32 cellular contexts compared by ENCODE assay signal in the genomic region with DNA sequence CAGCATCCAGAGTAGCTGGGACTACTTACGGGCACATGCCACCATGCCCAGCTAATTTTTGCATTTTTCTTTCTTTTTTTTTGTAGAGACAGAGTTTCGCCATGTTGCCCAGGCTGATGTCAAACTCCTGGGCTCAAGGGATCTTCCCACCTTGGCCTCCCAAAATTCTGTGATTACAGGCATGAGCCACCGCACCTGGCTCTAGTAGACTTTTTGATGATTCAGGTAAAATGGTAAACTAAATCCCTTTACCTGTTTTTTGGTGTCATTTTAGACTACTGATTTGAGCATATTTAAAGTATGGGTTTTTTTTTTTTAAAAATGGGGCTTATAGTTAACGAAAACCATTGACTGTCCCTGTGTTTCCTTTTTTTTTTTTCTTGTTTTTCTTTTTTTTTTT. TPM values are rescaled to one million over a fixed set of nuclear protein-coding genes. Genes with fewer than 3 reads are reported as not detected.
"Had no signal": no experiment of that assay in that cellular context is flagged by ENCODE, and none has a peak within 500 bp of the region (broad histone marks: within the 10 kb centered on the region; RNA-seq: fewer than 3 reads in every experiment).

No MANE protein-coding gene starts in this region.

- H3K9me3 ChIP-seq: ascending aorta had no signal

- H3K27me3 ChIP-seq: ascending aorta, cardiac muscle cell had no signal

- FAIRE-seq: bronchial epithelial cell, TTC549 had no signal

- H3K4me3 ChIP-seq: ascending aorta, cardiac muscle cell had no signal

- H3K27ac ChIP-seq: ascending aorta, cardiac muscle cell, VCaP had no signal

- DNase-seq: activated B cell treated with CpG ODN at 0.5 μM for 24 hours; activated CD4-positive, alpha-beta memory T cell treated with anti-CD3 and anti-CD28 coated beads for 36 hours; activated CD4-positive, alpha-beta T cell treated with anti-CD3 and anti-CD28 coated beads for 4 hours; activated CD4-positive, alpha-beta T cell treated with anti-CD3 and anti-CD28 coated beads, Interleukin-2, amount 10 ng/mL, durations not matched to agents 24 days and 14 days; activated CD4-positive, alpha-beta T cell treated with anti-CD3 and anti-CD28 coated beads, Interleukin-2, amount 50 U/mL, for 1 hour; activated CD4-positive, alpha-beta T cell treated with anti-CD3 and anti-CD28 coated beads, Interleukin-2, amount 50 U/mL, for 4 hours; activated CD4-positive, CD25-positive, alpha-beta regulatory T cell treated with anti-CD3 and anti-CD28 coated beads, Interleukin-2, amount 50 U/mL, for 72 hours; activated CD8-positive, alpha-beta memory T cell treated with anti-CD3 and anti-CD28 coated beads, Interleukin-2, amount 50 U/mL, for 4 hours; activated CD8-positive, alpha-beta T cell treated with anti-CD3 and anti-CD28 coated beads for 36 hours; activated effector memory CD4-positive, alpha-beta T cell treated with anti-CD3 and anti-CD28 coated beads, Interleukin-2, amount 50 U/mL, for 16 hours; activated gamma-delta T cell treated with Interleukin-2 at 50 U/mL for 16 hours; activated naive CD4-positive, alpha-beta T cell; activated naive CD4-positive, alpha-beta T cell treated with anti-CD3 and anti-CD28 coated beads, Interleukin-2, amount 10 ng/mL, durations not matched to agents 7 days and 5 days; activated naive CD8-positive, alpha-beta T cell treated with anti-CD3 and anti-CD28 coated beads, Interleukin-2, amount 10 ng/mL, durations not matched to agents 7 days and 5 days; activated naive CD8-positive, alpha-beta T cell treated with anti-CD3 and anti-CD28 coated beads, Interleukin-2, amount 50 U/mL, for 24 hours; activated T-cell treated with anti-CD3 and anti-CD28 coated beads for 4 hours; activated T-cell treated with anti-CD3 and anti-CD28 coated beads, Interleukin-2, amount 50 U/mL, for 1 hour; activated T-cell treated with anti-CD3 and anti-CD28 coated beads, Interleukin-2, amount 50 U/mL, for 4 hours; activated T-cell treated with anti-CD3 and anti-CD28 coated beads, Interleukin-2, amount 50 U/mL, for 72 hours; amygdala; anterior cingulate cortex; caudate nucleus; cerebellar nuclear complex; T-helper 1 cell; T-helper 2 cell; T-helper 9 cell had no signal

- ATAC-seq: activated CD8-positive, alpha-beta T cell treated with anti-CD3 and anti-CD28 coated beads for 36 hours; activated naive CD8-positive, alpha-beta T cell treated with anti-CD3 and anti-CD28 coated beads, Interleukin-2, amount 50 U/mL, for 24 hours; activated T-cell treated with anti-CD3 and anti-CD28 coated beads, Interleukin-2, amount 50 U/mL, for 4 hours; activated T-cell treated with anti-CD3 and anti-CD28 coated beads, Interleukin-2, amount 50 U/mL, for 72 hours; activated T-helper 17 cell treated with anti-CD3 and anti-CD28 coated beads, Interleukin-2, amount 50 U/mL, for 72 hours had no signal

- H3K4me1 ChIP-seq: ascending aorta had no signal

- H3K36me3 ChIP-seq: cardiac muscle cell had no signal

RNA-seq across cellular contexts. Expression of gene GLS2, which starts 54.2 kb away (rescaled TPM):
- total RNA-seq: ascending aorta had no signal
